Comparison of ENCODE assay signal across 8 cellular contexts in the genomic region with DNA sequence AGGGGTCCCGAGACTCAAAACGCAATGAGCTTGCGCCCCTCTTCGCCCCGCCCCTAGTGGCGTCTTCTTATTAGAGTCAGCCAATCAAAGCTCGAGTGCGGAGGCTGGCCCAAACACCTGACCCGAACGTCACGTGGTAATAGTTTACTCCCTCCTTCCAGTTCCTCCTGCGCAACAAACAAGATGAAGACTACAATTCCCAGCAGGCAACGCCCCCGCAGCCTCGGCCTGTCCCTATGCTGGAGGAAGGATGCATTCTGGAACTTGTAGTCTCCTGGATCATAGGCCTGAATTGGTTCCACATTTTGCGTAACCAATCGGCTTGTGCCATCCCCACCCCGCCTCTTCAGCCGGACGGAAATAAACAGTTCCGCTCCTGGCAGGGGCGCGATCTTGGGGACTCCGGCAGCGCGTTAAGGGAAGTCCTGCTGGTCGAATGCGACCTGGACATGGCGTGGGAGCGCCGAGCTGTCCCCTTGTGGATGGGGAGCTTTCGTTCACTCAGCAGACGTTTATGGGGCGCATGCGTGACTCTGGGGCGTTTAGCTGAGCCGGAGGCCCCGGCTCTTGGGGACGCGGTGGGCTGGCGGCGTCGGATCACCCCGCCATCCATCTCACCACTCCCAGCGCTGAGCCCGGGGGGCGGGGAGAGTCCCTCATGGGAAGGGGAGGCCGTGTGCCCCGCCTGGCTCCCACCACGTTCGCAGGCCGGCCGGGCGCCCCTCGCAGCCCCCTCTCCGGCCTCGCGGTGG. TPM values are rescaled to one million over a fixed set of nuclear protein-coding genes. Genes with fewer than 3 reads are reported as not detected.
A peak's percentile ranks its signal among the peaks of the same experiment; 100 is the strongest.
DNase-seq lines count a peak whose midpoint lies in the region; ATAC-seq and TF ChIP-seq lines count a peak whose summit lies in the region.

A gene (minus strand): TSS at position 26 of the 752 bp plus-strand sequence. CDS start 38 bp downstream, outside the sequence.

- TF ChIP-seq POLR2A in tibial nerve (IDR thresholded peaks at IDR 0.05), result peak; percentile 99 to 100

- peaks cover 40% of the 10 kb centered on the region for H3K4me1 Mint-ChIP-seq in activated naive CD8-positive, alpha-beta T cell treated with anti-CD3 and anti-CD28 coated beads, Interleukin-2, amount 50 U/mL, for 24 hours

- H3K27me3 ChIP-seq in cardiac muscle cell (no peaks in the 10 kb centered on the region), parathyroid adenoma (ENCODE audit: control insufficient read depth, insufficient read depth, low read length) (no peaks in the 10 kb centered on the region), tibial nerve (no peaks in the 10 kb centered on the region)

- ATAC-seq in HG02798 (IDR thresholded peaks at IDR 0.05; ENCODE audit: poor library complexity, unreplicated experiment), result peak; percentile 92
- ATAC-seq in activated naive CD8-positive, alpha-beta T cell treated with anti-CD3 and anti-CD28 coated beads, Interleukin-2, amount 50 U/mL, for 24 hours, result peak; percentile 95

- peaks cover 3% of the 10 kb centered on the region for H3K79me2 ChIP-seq in parathyroid adenoma

- H3K9me3 ChIP-seq in cardiac muscle cell (ENCODE audit: low read depth) (no peaks in the 10 kb centered on the region), parathyroid adenoma (ENCODE audit: control insufficient read depth, low read length) (no peaks in the 10 kb centered on the region), tibial nerve (no peaks in the 10 kb centered on the region)

- H3K4me3 Mint-ChIP-seq in activated naive CD8-positive, alpha-beta T cell treated with anti-CD3 and anti-CD28 coated beads, Interleukin-2, amount 50 U/mL, for 24 hours, result no peak within 1 kb of the TSS

- peak within 1 kb of the TSS; percentile 90 for H3K27ac Mint-ChIP-seq in activated naive CD8-positive, alpha-beta T cell treated with anti-CD3 and anti-CD28 coated beads, Interleukin-2, amount 50 U/mL, for 24 hours

- peaks cover 4% of the 10 kb centered on the region for H3K4me1 ChIP-seq in cardiac muscle cell (ENCODE audit: low read depth)
- H3K4me1 ChIP-seq in parathyroid adenoma, result peaks cover 3% of the 10 kb centered on the region
- peaks cover 0 to 55% (median 17%) of the 10 kb centered on the region in 4 donors for H3K4me1 ChIP-seq in tibial nerve

- peak; percentile 98 for DNase-seq in NCI-H1417 treated with DMSO at 0.1 percent for 48 hours (lab: John Stamatoyannopoulos, UW)
- peak; percentile 100 for DNase-seq in SW480 (ENCODE audit: low spot score)
- DNase-seq in activated naive CD8-positive, alpha-beta T cell treated with anti-CD3 and anti-CD28 coated beads, Interleukin-2, amount 50 U/mL, for 24 hours, result peak; percentile 95
- peak; percentile 100 for DNase-seq in cardiac muscle cell (ENCODE audit: low read depth in 1 of 2, low spot score in 1 of 2)
- peak; percentile 98 to 99 for DNase-seq in tibial nerve (ENCODE audit: low spot score in 2 of 2)

- WGBS in tibial nerve, 2 donors, result 0 to 1% methylated on average over 26 to 37 of the region's 58 CpGs

- peak within 1 kb of the TSS; percentile 62 for H3K9ac ChIP-seq in parathyroid adenoma

- no peaks in the 10 kb centered on the region for H3K27me3 Mint-ChIP-seq in activated naive CD8-positive, alpha-beta T cell treated with anti-CD3 and anti-CD28 coated beads, Interleukin-2, amount 50 U/mL, for 24 hours

- H3K36me3 Mint-ChIP-seq in activated naive CD8-positive, alpha-beta T cell treated with anti-CD3 and anti-CD28 coated beads, Interleukin-2, amount 50 U/mL, for 24 hours (ENCODE audit: low read depth), result no peaks in the 10 kb centered on the region

- H3K4me3 ChIP-seq in GM12875 (ENCODE audit: low read depth, low read length), result peak within 1 kb of the TSS; percentile 76
- peak within 1 kb of the TSS; percentile 65 for H3K4me3 ChIP-seq in cardiac muscle cell
- peak within 1 kb of the TSS; percentile 86 for H3K4me3 ChIP-seq in parathyroid adenoma (ENCODE audit: low read depth, low read length)
- H3K4me3 ChIP-seq in tibial nerve, result peak within 1 kb of the TSS; percentile 69 to 99 (median 90)

- H3K4me2 ChIP-seq in parathyroid adenoma (ENCODE audit: low read length), result peak within 1 kb of the TSS; percentile 92

- H3K36me3 ChIP-seq in cardiac muscle cell (peaks cover 7% of the 10 kb centered on the region), parathyroid adenoma (ENCODE audit: control insufficient read depth, insufficient read depth, low read length) (no peaks in the 10 kb centered on the region), tibial nerve (peaks cover 0 to 23% (median 10%) of the 10 kb centered on the region in 3 donors)

- TF ChIP-seq CTCF in GM12875 (IDR thresholded peaks at IDR 0.05; ENCODE audit: borderline replicate concordance, insufficient read depth, low read depth, low read length), result peak; percentile 65
- peak; percentile 53 for TF ChIP-seq CTCF in cardiac muscle cell (IDR thresholded peaks at IDR 0.05; ENCODE audit: low read depth, low read length)
- TF ChIP-seq CTCF in parathyroid adenoma (IDR thresholded peaks at IDR 0.05), result peak; percentile 63
- TF ChIP-seq CTCF in tibial nerve (IDR thresholded peaks at IDR 0.05), result peak; percentile 47 to 81 (median 66)

- peak within 1 kb of the TSS; percentile 77 for H2AFZ ChIP-seq in parathyroid adenoma

- no peaks in the 10 kb centered on the region for H3K9me3 Mint-ChIP-seq in activated naive CD8-positive, alpha-beta T cell treated with anti-CD3 and anti-CD28 coated beads, Interleukin-2, amount 50 U/mL, for 24 hours

- peak within 1 kb of the TSS; percentile 91 for H3K27ac ChIP-seq in cardiac muscle cell
- H3K27ac ChIP-seq in parathyroid adenoma, result peak within 1 kb of the TSS; percentile 85
- peak within 1 kb of the TSS; percentile 96 to 100 (median 99) for H3K27ac ChIP-seq in tibial nerve

- peak; percentile 96 to 100 for TF ChIP-seq EP300 in tibial nerve (IDR thresholded peaks at IDR 0.05)

RNA-seq across cellular contexts. Expression of the gene that starts here (rescaled TPM):
- total RNA-seq in cardiac muscle cell (61.3 and 75.6 TPM in 2 replicates), tibial nerve (10 to 100 TPM; 63.5 to 79.7 (median 71.0) TPM)
- 160 and 161 TPM in 2 replicates for polyA plus RNA-seq in cardiac muscle cell

Comparison
In these comparisons a context has a peak if more than half of its experiments do, and no peak if none do; other contexts are left out.
1. Peak in every context shown above with its lines: DNase-seq, ATAC-seq, H3K4me3 ChIP-seq and H3K27ac ChIP-seq.